ENCODE assay signal across 8 cellular contexts in genomic region chr12:53791735-53792326, GRCh38. TPM values are rescaled to one million over a fixed set of nuclear protein-coding genes. Genes with fewer than 3 reads are reported as not detected.
DNase-seq lines count a peak whose midpoint lies in the region; ATAC-seq and TF ChIP-seq lines count a peak whose summit lies in the region.

No MANE protein-coding gene starts in this region.

- no peak for ATAC-seq in esophagus mucosa

- DNase-seq in AML-193 (lab: John Stamatoyannopoulos, UW) (peak; percentile 29 to 49), HFF-Myc (ENCODE audit: extremely low read depth, low read depth) (no peak), iPS-NIHi11 (ENCODE audit: low spot score) (peak; percentile 61), NCI-H446 (lab: John Stamatoyannopoulos, UW) (no peak), thyroid gland (no peak), NCI-H2029 (lab: John Stamatoyannopoulos, UW) (no peak)
- DNase-seq in activated CD8-positive, alpha-beta memory T cell treated with anti-CD3 and anti-CD28 coated beads, Interleukin-2, amount 50 U/mL, for 4 hours: peak; percentile 41

- no peaks in the 10 kb centered on the region for H3K4me1 ChIP-seq in thyroid gland

- intact Hi-C loops in thyroid gland (cut with DNase I): no loop called here

- H3K36me3 ChIP-seq in thyroid gland: no peaks in the 10 kb centered on the region

- H3K4me3 ChIP-seq in HFF-Myc (replicated peaks; ENCODE audit: low read depth, low read length): no peak overlapping the region
- H3K4me3 ChIP-seq in thyroid gland (replicated peaks in 1 of 3): no peak overlapping the region

- no peak overlapping the region for H3K27ac ChIP-seq in thyroid gland

- TF ChIP-seq CTCF in HFF-Myc (IDR thresholded peaks at IDR 0.05; ENCODE audit: low read depth, low read length, missing control alignments) (peak; percentile 56), thyroid gland (IDR thresholded peaks at IDR 0.05) (peak in 2 of 6 experiments; percentile 13 to 29)

- TF ChIP-seq POLR2A in thyroid gland (IDR thresholded peaks at IDR 0.05): no peak

- WGBS in thyroid gland, 2 donors: 4 to 5% methylated on average over 1 of the region's 1 CpG

- H3K9me3 ChIP-seq in thyroid gland: no peaks in the 10 kb centered on the region

- no peaks in the 10 kb centered on the region for H3K27me3 ChIP-seq in thyroid gland

RNA-seq across cellular contexts. Expression of gene CISTR, which starts 40.1 kb away (rescaled TPM):
- total RNA-seq in esophagus mucosa (not detected), thyroid gland (not detected)

Comparison
In these comparisons a context has a peak if more than half of its experiments do, and no peak if none do; other contexts are left out.
1. DNase-seq: peak in AML-193 (2 of 2), activated CD8-positive, alpha-beta memory T cell treated with anti-CD3 and anti-CD28 coated beads, Interleukin-2, amount 50 U/mL, for 4 hours (single experiment) and iPS-NIHi11 (single experiment); none in HFF-Myc (single experiment), NCI-H446 (0 of 2), thyroid gland (0 of 2) and NCI-H2029 (single experiment).